In genomic region chr15:48601095-48601494, GRCh38 we compare ENCODE assay signal across 17 cellular contexts.
"Had no signal": no experiment of that assay in that cellular context is flagged by ENCODE, and none has a peak within 500 bp of the region (broad histone marks: within the 10 kb centered on the region; RNA-seq: fewer than 3 reads in every experiment).

No MANE protein-coding gene starts in this region.

- H3K9me3 ChIP-seq: body of pancreas, colonic mucosa, gastrocnemius medialis, neutrophil, testis, upper lobe of right lung had no signal

- H3K27me3 ChIP-seq: body of pancreas, colonic mucosa, gastrocnemius medialis, neutrophil, testis, upper lobe of right lung had no signal

- H3K4me3 ChIP-seq: body of pancreas, colonic mucosa, gastrocnemius medialis, testis, upper lobe of right lung had no signal

- H3K36me3 ChIP-seq: colonic mucosa, gastrocnemius medialis, neutrophil had no signal

- H3K4me1 ChIP-seq: body of pancreas, colonic mucosa, testis had no signal

- DNase-seq: activated CD4-positive, alpha-beta memory T cell treated with anti-CD3 and anti-CD28 coated beads, Interleukin-2, amount 10 ng/mL, durations not matched to agents 7 days and 5 days; activated CD4-positive, alpha-beta T cell treated with anti-CD3 and anti-CD28 coated beads for 48 hours; activated CD4-positive, CD25-positive, alpha-beta regulatory T cell; activated CD8-positive, alpha-beta memory T cell treated with anti-CD3 and anti-CD28 coated beads, Interleukin-2, amount 10 ng/mL, durations not matched to agents 7 days and 5 days; amniotic stem cell; body of pancreas; central memory CD4-positive, alpha-beta T cell; colonic mucosa; gastrocnemius medialis; head of caudate nucleus; kidney glomerular epithelial cell; stimulated activated CD4-positive, alpha-beta T cell treated with anti-CD3 and anti-CD28 coated beads, Interleukin-4, amount 100 ng/mL, for 4 hours; testis; upper lobe of right lung had no signal

- ATAC-seq: activated CD8-positive, alpha-beta memory T cell treated with anti-CD3 and anti-CD28 coated beads, Interleukin-2, amount 10 ng/mL, durations not matched to agents 7 days and 5 days; body of pancreas; gastrocnemius medialis; sciatic nerve; stimulated activated memory B cell treated with anti-CD40 and anti-IgM and Interleukin-4, amounts not matched to agents 10 μg/mL and 1 μg/mL and 100 μg/mL, for 72 hours; upper lobe of right lung had no signal

- H3K27ac ChIP-seq: body of pancreas, colonic mucosa, neutrophil, testis, upper lobe of right lung had no signal
